ENCODE assay signal across 17 cellular contexts in genomic region chr10:12191715-12192114, GRCh38. TPM values are rescaled to one million over a fixed set of nuclear protein-coding genes. Genes with fewer than 3 reads are reported as not detected.
DNase-seq lines count a peak whose midpoint lies in the region; ATAC-seq lines count a peak whose summit lies in the region.
"Had no signal": no experiment of that assay in that cellular context is flagged by ENCODE, and none has a peak within 500 bp of the region (broad histone marks: within the 10 kb centered on the region; RNA-seq: fewer than 3 reads in every experiment).

No MANE protein-coding gene starts in this region.

- no peak for ATAC-seq in activated naive CD4-positive, alpha-beta T cell treated with anti-CD3 and anti-CD28 coated beads, Interleukin-2, amount 50 U/mL, for 72 hours
- ATAC-seq in T-helper 17 cell: no peak
- ATAC-seq in HG03095 (IDR thresholded peaks at IDR 0.05; ENCODE audit: unreplicated experiment): no peak

- H3K27me3 ChIP-seq in subcutaneous abdominal adipose tissue (ENCODE audit: control insufficient read depth in 5 of 5, insufficient read depth in 4 of 5, low read length in 5 of 5): no peaks in the 10 kb centered on the region
- H3K27me3 ChIP-seq: BE2C, uterus had no signal

- no peak overlapping the region for H3K9ac ChIP-seq in subcutaneous abdominal adipose tissue (ENCODE audit: low read length in 5 of 5)
- H3K9ac ChIP-seq: SK-N-SH had no signal

- peaks cover 3 to 9% (median 7%) of the 10 kb centered on the region in 5 donors for H3K36me3 ChIP-seq in subcutaneous abdominal adipose tissue (ENCODE audit: control insufficient read depth in 5 of 5, insufficient read depth in 5 of 5, low read length in 5 of 5)
- H3K36me3 ChIP-seq: prostate gland, uterus had no signal

- peak overlapping the region; percentile 2 to 84 for H3K27ac Mint-ChIP-seq in activated naive CD4-positive, alpha-beta T cell treated with anti-CD3 and anti-CD28 coated beads, Interleukin-2, amount 50 U/mL, for 72 hours
- H3K27ac Mint-ChIP-seq in T-helper 17 cell: peak overlapping the region; percentile 84
- H3K27ac Mint-ChIP-seq: activated B cell treated with CpG ODN at 0.5 μM for 24 hours had no signal

- H3K4me3 Mint-ChIP-seq in T-helper 17 cell: no peak overlapping the region
- H3K4me3 Mint-ChIP-seq: activated B cell treated with CpG ODN at 0.5 μM for 24 hours had no signal

- peaks cover 49% of the 10 kb centered on the region for H3K4me1 Mint-ChIP-seq in T-helper 17 cell

- DNase-seq in activated naive CD4-positive, alpha-beta T cell treated with anti-CD3 and anti-CD28 coated beads, Interleukin-2, amount 50 U/mL, for 72 hours (ENCODE audit: low spot score in 2 of 2): no peak
- DNase-seq in activated naive CD4-positive, alpha-beta T cell treated with Interleukin-2 at 50 U/mL for 16 hours: no peak
- no peak for DNase-seq in T-helper 17 cell
- DNase-seq in fibroblast of peridontal ligament (ENCODE audit: extremely low read depth): peak; percentile 36
- DNase-seq in NCI-H2029 (lab: John Stamatoyannopoulos, UW): no peak
- DNase-seq in HK-2 (ENCODE audit: unreplicated experiment): no peak
- DNase-seq: activated B cell treated with CpG ODN at 0.5 μM for 24 hours; activated effector memory CD4-positive, alpha-beta T cell treated with Interleukin-2 at 50 U/mL for 16 hours; BE2C; foreskin melanocyte; Karpas-422; SK-N-SH; uterus had no signal

- no peaks in the 10 kb centered on the region for H3K9me3 Mint-ChIP-seq in activated naive CD4-positive, alpha-beta T cell treated with anti-CD3 and anti-CD28 coated beads, Interleukin-2, amount 50 U/mL, for 72 hours
- H3K9me3 Mint-ChIP-seq: activated B cell treated with CpG ODN at 0.5 μM for 24 hours had no signal

- H3K9me3 ChIP-seq in T-helper 17 cell (ENCODE audit: control insufficient read depth, low read length, poor library complexity, severe bottlenecking) (no peaks in the 10 kb centered on the region), subcutaneous abdominal adipose tissue (ENCODE audit: control insufficient read depth in 5 of 5, low read length in 5 of 5) (no peaks in the 10 kb centered on the region)
- H3K9me3 ChIP-seq: BE2C, prostate gland, SK-N-SH, uterus had no signal

- H3K4me3 ChIP-seq in subcutaneous abdominal adipose tissue (ENCODE audit: low read depth in 1 of 5, low read length in 5 of 5): peak overlapping the region in 1 of 5 donors; percentile 40
- H3K4me3 ChIP-seq: coronary artery, prostate gland, uterus had no signal

- peaks cover 33 to 47% of the 10 kb centered on the region in 2 donors for H3K36me3 Mint-ChIP-seq in activated naive CD4-positive, alpha-beta T cell treated with anti-CD3 and anti-CD28 coated beads, Interleukin-2, amount 50 U/mL, for 72 hours
- H3K36me3 Mint-ChIP-seq in T-helper 17 cell (ENCODE audit: low read depth): peaks cover 23% of the 10 kb centered on the region

- peak overlapping the region; percentile 76 for H3K27ac ChIP-seq in subcutaneous abdominal adipose tissue (ENCODE audit: low read depth, low read length)
- H3K27ac ChIP-seq: coronary artery, prostate gland, uterus had no signal

- no peaks in the 10 kb centered on the region for H3K27me3 Mint-ChIP-seq in T-helper 17 cell
- H3K27me3 Mint-ChIP-seq: activated B cell treated with CpG ODN at 0.5 μM for 24 hours had no signal

- peaks cover 0 to 62% (median 47%) of the 10 kb centered on the region in 5 donors for H3K4me1 ChIP-seq in subcutaneous abdominal adipose tissue (ENCODE audit: control insufficient read depth in 5 of 5, insufficient read depth in 5 of 5, low read length in 5 of 5)
- H3K4me1 ChIP-seq: BE2C, prostate gland had no signal

RNA-seq across cellular contexts. Expression of gene NUDT5, which starts 4.0 kb away (rescaled TPM):
- 100 to 1,000 TPM; 102 to 126 TPM for total RNA-seq in activated naive CD4-positive, alpha-beta T cell treated with anti-CD3 and anti-CD28 coated beads, Interleukin-2, amount 50 U/mL, for 72 hours
- total RNA-seq in T-helper 17 cell: 10 to 100 TPM; 27.8 to 33.5 TPM

RNA-seq across cellular contexts. Expression of gene CDC123, which starts 4.3 kb away (rescaled TPM):
- 100 to 1,000 TPM; 116 to 127 TPM for total RNA-seq in activated naive CD4-positive, alpha-beta T cell treated with anti-CD3 and anti-CD28 coated beads, Interleukin-2, amount 50 U/mL, for 72 hours
- total RNA-seq in T-helper 17 cell: 10 to 100 TPM; 35.9 to 52.8 TPM
